In the genomic region with DNA sequence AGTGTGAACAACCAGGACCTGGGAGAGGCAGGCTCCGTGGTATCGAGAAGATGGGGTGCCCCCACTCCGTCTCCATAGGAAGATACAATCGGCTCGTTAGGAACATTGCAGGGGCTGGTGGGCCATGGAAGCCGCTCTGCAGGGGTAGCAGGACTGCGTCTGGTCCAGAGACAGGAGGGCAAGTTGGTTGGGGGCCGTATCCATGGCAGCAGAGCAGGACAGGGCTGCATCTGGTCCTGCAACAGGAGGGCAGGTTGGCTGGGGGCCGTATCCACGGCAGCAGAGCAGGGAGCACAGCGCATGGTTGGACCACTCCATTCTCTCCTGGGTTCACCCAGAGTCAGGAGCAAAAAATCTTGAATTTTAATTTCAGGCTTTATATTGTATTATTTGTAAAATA, we compare ENCODE assay signal across 22 cellular contexts.
"Had no signal": no experiment of that assay in that cellular context is flagged by ENCODE, and none has a peak within 500 bp of the region (broad histone marks: within the 10 kb centered on the region; RNA-seq: fewer than 3 reads in every experiment).

No MANE protein-coding gene starts in this region.

- H3K36me3 ChIP-seq: SJSA1 had no signal

- H3K27me3 ChIP-seq: SJSA1 had no signal

- H3K4me1 ChIP-seq: SJSA1 had no signal

- H3K27ac ChIP-seq: HL-60, KMS-11, SJSA1 had no signal

- H3K9me3 ChIP-seq: SJSA1 had no signal

- H3K4me2 ChIP-seq: KMS-11 had no signal

- H3K9ac ChIP-seq: KMS-11 had no signal

- DNase-seq: Kasumi-1, MV-4-11, NCI-H1048, NCI-H1105, NCI-H1417, NCI-H1436 treated with DMSO at 0.1 percent for 48 hours, NCI-H1694, NCI-H187 treated with DMSO at 0.1 percent for 48 hours, NCI-H2029 treated with DMSO at 0.1 percent for 48 hours, NCI-H2171 treated with DMSO at 0.1 percent for 48 hours, NCI-H345, NCI-H524 treated with DMSO at 0.1 percent for 48 hours, NCI-H69, NCI-H774, Right ventricle myocardium superior, RPMI8226, SIG-M5 had no signal

- H3K4me3 ChIP-seq: K562, SJSA1 had no signal

- FAIRE-seq: K562, RCC 7860 had no signal
